Comparison of ENCODE assay signal across 31 cellular contexts in genomic region chr1:165303415-165303814, GRCh38. TPM values are rescaled to one million over a fixed set of nuclear protein-coding genes. Genes with fewer than 3 reads are reported as not detected.
"Had no signal": no experiment of that assay in that cellular context is flagged by ENCODE, and none has a peak within 500 bp of the region (broad histone marks: within the 10 kb centered on the region; RNA-seq: fewer than 3 reads in every experiment).

No MANE protein-coding gene starts in this region.

- DNase-seq: activated B cell treated with CpG ODN at 0.5 μM for 24 hours; activated CD4-positive, alpha-beta T cell treated with anti-CD3 and anti-CD28 coated beads for 36 hours; activated CD4-positive, alpha-beta T cell treated with anti-CD3 and anti-CD28 coated beads, Interleukin-2, amount 50 U/mL, for 4 hours; activated CD8-positive, alpha-beta memory T cell treated with anti-CD3 and anti-CD28 coated beads for 24 hours; activated effector memory CD4-positive, alpha-beta T cell treated with Interleukin-2 at 50 U/mL for 16 hours; activated naive CD4-positive, alpha-beta T cell treated with Interleukin-2 at 50 U/mL for 16 hours; adrenal gland; aorta; body of pancreas; dorsolateral prefrontal cortex; effector memory CD4-positive, alpha-beta T cell; mammary epithelial cell; naive B cell; nephron progenitor cell; ovary; retina; stimulated activated CD4-positive, alpha-beta T cell treated with anti-CD3 and anti-CD28 coated beads, Interleukin-15, amount 100 ng/mL, for 24 hours; stimulated activated CD4-positive, alpha-beta T cell treated with anti-CD3 and anti-CD28 coated beads, Interleukin-2, amount 100 ng/mL, for 24 hours; stimulated activated naive B cell treated with anti-CD40 and anti-IgM and Interleukin-4, amounts not matched to agents 10 μg/mL and 1 μg/mL and 100 μg/mL, for 72 hours; stomach; T-helper 2 cell; thyroid gland; upper lobe of left lung had no signal

- H3K4me3 ChIP-seq: adrenal gland, body of pancreas, cardiac muscle cell, coronary artery, dorsolateral prefrontal cortex, gastroesophageal sphincter, ovary, stomach, thyroid gland, upper lobe of left lung, vagina had no signal

- H3K4me1 ChIP-seq: adrenal gland, body of pancreas, gastroesophageal sphincter, stomach, thyroid gland, upper lobe of left lung, vagina had no signal

- H3K9me3 ChIP-seq: adrenal gland, body of pancreas, gastroesophageal sphincter, ovary, stomach, thyroid gland, upper lobe of left lung, vagina had no signal

- H3K36me3 ChIP-seq: adrenal gland, cardiac muscle cell, gastroesophageal sphincter, ovary, stomach, thyroid gland, upper lobe of left lung, vagina had no signal

- H3K27me3 ChIP-seq: adrenal gland, body of pancreas, cardiac muscle cell, ovary, thyroid gland, upper lobe of left lung, vagina had no signal

- H3K27ac ChIP-seq: adrenal gland, body of pancreas, cardiac muscle cell, coronary artery, dorsolateral prefrontal cortex, gastroesophageal sphincter, ovary, stomach, thyroid gland, upper lobe of left lung, vagina had no signal

- ATAC-seq: activated CD4-positive, alpha-beta T cell treated with anti-CD3 and anti-CD28 coated beads for 36 hours; body of pancreas; gastroesophageal sphincter; stimulated activated naive B cell treated with anti-CD40 and anti-IgM and Interleukin-4, amounts not matched to agents 10 μg/mL and 1 μg/mL and 100 μg/mL, for 72 hours had no signal

RNA-seq across cellular contexts. Expression of gene LMX1A, which starts 53.1 kb away (rescaled TPM):
- total RNA-seq: activated B cell treated with CpG ODN at 0.5 μM for 24 hours; activated CD4-positive, alpha-beta T cell treated with anti-CD3 and anti-CD28 coated beads for 36 hours; adrenal gland; body of pancreas; cardiac muscle cell; epithelial cell of proximal tubule; fibroblast of villous mesenchyme; mammary epithelial cell; ovary; progenitor cell of endocrine pancreas; stomach; vagina had no signal
- polyA plus RNA-seq: cardiac muscle cell, liver, mammary epithelial cell, stomach had no signal
